25 cellular contexts compared by ENCODE assay signal in genomic region chr17:44527102-44527501, GRCh38.
"Had no signal": no experiment of that assay in that cellular context is flagged by ENCODE, and none has a peak within 500 bp of the region (broad histone marks: within the 10 kb centered on the region; RNA-seq: fewer than 3 reads in every experiment).

No MANE protein-coding gene starts in this region.

- H3K9me3 ChIP-seq: ovary, psoas muscle, right lobe of liver, sigmoid colon, thoracic aorta, thyroid gland, upper lobe of left lung, vagina had no signal

- DNase-seq: occipital lobe; ovary; posterior cingulate gyrus; psoas muscle; right lobe of liver; sigmoid colon; small intestine; stimulated activated CD4-positive, alpha-beta T cell treated with anti-CD3 and anti-CD28 coated beads, Interleukin-15, amount 100 ng/mL, for 24 hours; stimulated activated CD4-positive, alpha-beta T cell treated with anti-CD3 and anti-CD28 coated beads, Interleukin-2, amount 100 ng/mL, for 24 hours; stimulated activated CD4-positive, alpha-beta T cell treated with anti-CD3 and anti-CD28 coated beads, Interleukin-2, amount 100 ng/mL, for 48 hours; stimulated activated CD4-positive, alpha-beta T cell treated with anti-CD3 and anti-CD28 coated beads, Interleukin-4, amount 100 ng/mL, for 24 hours; stimulated activated naive B cell treated with anti-CD40 and anti-IgM and Interleukin-4, amounts not matched to agents 10 μg/mL and 1 μg/mL and 100 μg/mL, for 72 hours; stimulated activated naive CD4-positive, alpha-beta T cell treated with Interleukin-2 at 50 U/mL for 16 hours; stomach; thyroid gland; trophoblast cell; upper lobe of left lung had no signal

- H3K4me3 ChIP-seq: neural progenitor cell, ovary, psoas muscle, right lobe of liver, sigmoid colon, stomach, thoracic aorta, thyroid gland, tibial nerve, upper lobe of left lung, vagina had no signal

- FAIRE-seq: small intestine, urothelium cell line had no signal

- H3K27ac ChIP-seq: neural progenitor cell, ovary, parathyroid adenoma, psoas muscle, right lobe of liver, sigmoid colon, stomach, thoracic aorta, thyroid gland, tibial nerve, upper lobe of left lung, vagina had no signal

- H3K27me3 ChIP-seq: neural progenitor cell, ovary, right lobe of liver, sigmoid colon, thyroid gland, tibial nerve, upper lobe of left lung, vagina had no signal

- ATAC-seq: psoas muscle; right cardiac atrium; right lobe of liver; stimulated activated effector memory CD8-positive, alpha-beta T cell treated with anti-CD3 and anti-CD28 coated beads, Interleukin-12 subunit alpha, Interleukin-12 subunit beta, amount 100 ng/mL, for 72 hours; stimulated activated naive B cell treated with anti-CD40 and anti-IgM and Interleukin-4, amounts not matched to agents 10 μg/mL and 1 μg/mL and 100 μg/mL, for 72 hours had no signal

- H3K4me1 ChIP-seq: neural progenitor cell, parathyroid adenoma, psoas muscle, right lobe of liver, sigmoid colon, thyroid gland, tibial nerve, upper lobe of left lung, vagina had no signal

- H3K79me2 ChIP-seq: parathyroid adenoma had no signal

- H3K4me2 ChIP-seq: neural progenitor cell had no signal

- H2AFZ ChIP-seq: neural progenitor cell, parathyroid adenoma had no signal

- H3K9ac ChIP-seq: neural progenitor cell, parathyroid adenoma had no signal

- H3K36me3 ChIP-seq: neural progenitor cell, ovary, right lobe of liver, sigmoid colon, stomach, thoracic aorta, thyroid gland, tibial nerve, upper lobe of left lung, vagina had no signal
